ENCODE assay signal across 8 cellular contexts in genomic region chr5:36692791-36693763, GRCh38.
A peak's percentile ranks its signal among the peaks of the same experiment; 100 is the strongest.
DNase-seq lines count a peak whose midpoint lies in the region; ATAC-seq and TF ChIP-seq lines count a peak whose summit lies in the region.

No MANE protein-coding gene starts in this region.

- no peaks in the 10 kb centered on the region for H3K9me3 Mint-ChIP-seq in MCF 10A (ENCODE audit: unreplicated experiment)

- no peaks in the 10 kb centered on the region for H3K9me3 ChIP-seq in iPS-20b (ENCODE audit: insufficient read depth, low read depth, low read length)

- CTCF ChIA-PET in MCF 10A (lab: Yijun Ruan, JAX): interaction anchor here (0.5 to 10.5 kb wide), 38 partner anchors 8 to 613 kb away, joined by 3 to 252 read pairs (median 4); partner anchors contain the start of gene SLC1A3

- DNase-seq in DMS 273 treated with DMSO at 0.1 percent for 48 hours (lab: John Stamatoyannopoulos, UW): peak; percentile 64
- DNase-seq in RPMI8226: peak; percentile 40
- peak; percentile 72 for DNase-seq in MCF 10A (ENCODE audit: unreplicated experiment)
- no peak for DNase-seq in skeletal muscle cell (ENCODE audit: low read depth)
- DNase-seq in NCI-H2171 (lab: John Stamatoyannopoulos, UW): no peak

- H3K4me1 ChIP-seq in iPS-20b (ENCODE audit: insufficient read depth, low read length): peaks cover 5% of the 10 kb centered on the region; the same call in 1 of the 2 replicates

- no peaks in the 10 kb centered on the region for H3K36me3 ChIP-seq in iPS-20b (ENCODE audit: insufficient read depth, low read depth, low read length)

- H3K4me3 Mint-ChIP-seq in MCF 10A (ENCODE audit: unreplicated experiment): no peak overlapping the region

- peak overlapping the region; percentile 65 for H3K4me3 ChIP-seq in iPS-20b (ENCODE audit: low read length)
- peak overlapping the region; percentile 15 for H3K4me3 ChIP-seq in skeletal muscle cell (ENCODE audit: low read depth, low read length)

- POLR2A ChIA-PET in MCF 10A (lab: Yijun Ruan, JAX): interaction anchor here (0.5 to 4.0 kb wide), 6 partner anchors 86 to 276 kb away, joined by 3 to 38 read pairs (median 4); partner anchors contain the start of gene SLC1A3

- TF ChIP-seq CTCF in MCF 10A (IDR thresholded peaks at IDR 0.05; ENCODE audit: unreplicated experiment): peak; percentile 77

- BruUV-seq in MCF 10A (replicated peaks; lab: Mats Ljungman, UMichigan): no TSS peak

- H3K27me3 Mint-ChIP-seq in MCF 10A (ENCODE audit: insufficient read depth, unreplicated experiment): no peaks in the 10 kb centered on the region

- ATAC-seq in GM19452 (IDR thresholded peaks at IDR 0.05; ENCODE audit: unreplicated experiment): peak; percentile 59
- ATAC-seq in HG03457 (IDR thresholded peaks at IDR 0.05; ENCODE audit: unreplicated experiment): peak; percentile 57

- H3K27me3 ChIP-seq in iPS-20b (ENCODE audit: insufficient read depth, low read length): peaks cover 36% of the 10 kb centered on the region

- H3K36me3 Mint-ChIP-seq in MCF 10A (ENCODE audit: insufficient read depth, unreplicated experiment): no peaks in the 10 kb centered on the region

- H3K9ac ChIP-seq in iPS-20b (ENCODE audit: low read depth, low read length): peak overlapping the region; percentile 36; the same call in 1 of the 2 replicates

- peaks cover 14% of the 10 kb centered on the region for H3K4me1 Mint-ChIP-seq in MCF 10A (ENCODE audit: insufficient read depth, unreplicated experiment)

- H3K27ac Mint-ChIP-seq in MCF 10A (ENCODE audit: low read depth, unreplicated experiment): no peak overlapping the region

- intact Hi-C loops in MCF 10A (cut with micrococcal nuclease): loop anchor here (1.0 to 2.0 kb wide), 3 partner anchors 186 to 428 kb away; no protein-coding TSS in a partner anchor

- H3K27ac ChIP-seq in iPS-20b (ENCODE audit: low read length): no peak overlapping the region

Comparison
In these comparisons a context has a peak if more than half of its experiments do, and no peak if none do; other contexts are left out.
1. DNase-seq: peak in DMS 273 treated with DMSO at 0.1 percent for 48 hours (single experiment), RPMI8226 (single experiment) and MCF 10A (single experiment); none in skeletal muscle cell (single experiment) and NCI-H2171 (single experiment).